Comparison of ENCODE assay signal across 8 cellular contexts in genomic region chr4:78056265-78057129, GRCh38. TPM values are rescaled to one million over a fixed set of nuclear protein-coding genes. Genes with fewer than 3 reads are reported as not detected.
DNase-seq lines count a peak whose midpoint lies in the region; ATAC-seq and TF ChIP-seq lines count a peak whose summit lies in the region.

No MANE protein-coding gene starts in this region.

- no peaks in the 10 kb centered on the region for H3K9me3 Mint-ChIP-seq in activated T-cell treated with anti-CD3 and anti-CD28 coated beads, Interleukin-2, amount 50 U/mL, for 72 hours

- no peaks in the 10 kb centered on the region for H4K20me1 ChIP-seq in neural cell (ENCODE audit: insufficient read depth)

- H3K27me3 ChIP-seq in gastroesophageal sphincter: no peaks in the 10 kb centered on the region
- peaks cover 13% of the 10 kb centered on the region for H3K27me3 ChIP-seq in neural cell (ENCODE audit: insufficient read depth, low read depth, low read length)

- H3K4me1 Mint-ChIP-seq in activated T-cell treated with anti-CD3 and anti-CD28 coated beads, Interleukin-2, amount 50 U/mL, for 72 hours (ENCODE audit: low read depth): peaks cover 33% of the 10 kb centered on the region

- TF ChIP-seq EP300 in gastroesophageal sphincter (IDR thresholded peaks at IDR 0.05) (no peak), neural cell (conservative IDR thresholded peaks at IDR 0.05; ENCODE audit: poor library complexity, severe bottlenecking) (no peak)

- H3F3A ChIP-seq in neural cell (ENCODE audit: insufficient read depth, low read length, poor library complexity, severe bottlenecking): peaks cover 4% of the 10 kb centered on the region

- DNase-seq in AG10803 (ENCODE audit: low read depth) (peak; percentile 56), NCI-H2196 treated with DMSO at 0.1 percent for 48 hours (lab: John Stamatoyannopoulos, UW; ENCODE audit: unreplicated experiment) (peak; percentile 81)
- DNase-seq in activated T-cell treated with anti-CD3 and anti-CD28 coated beads, Interleukin-2, amount 50 U/mL, for 72 hours: peak; percentile 46
- no peak for DNase-seq in effector CD8-positive, alpha-beta T cell (lab: John Stamatoyannopoulos, UW)

- H3K9me2 ChIP-seq in neural cell (ENCODE audit: insufficient read depth, low read length): no peaks in the 10 kb centered on the region

- no peak overlapping the region for H3K27ac Mint-ChIP-seq in activated T-cell treated with anti-CD3 and anti-CD28 coated beads, Interleukin-2, amount 50 U/mL, for 72 hours

- peak; percentile 62 for ATAC-seq in GM18519 (IDR thresholded peaks at IDR 0.05; ENCODE audit: low FRiP score, unreplicated experiment)
- ATAC-seq in HG03139 (IDR thresholded peaks at IDR 0.05; ENCODE audit: unreplicated experiment): peak; percentile 70
- ATAC-seq in activated T-cell treated with anti-CD3 and anti-CD28 coated beads, Interleukin-2, amount 50 U/mL, for 72 hours (replicated peaks in 1 of 2): peak; percentile 69 to 74
- peak; percentile 51 for ATAC-seq in gastroesophageal sphincter

- H3K27me3 Mint-ChIP-seq in activated T-cell treated with anti-CD3 and anti-CD28 coated beads, Interleukin-2, amount 50 U/mL, for 72 hours (ENCODE audit: low read depth): peaks cover 76% of the 10 kb centered on the region

- H3K4me3 ChIP-seq in AG10803 (ENCODE audit: low read length): peak overlapping the region; percentile 76
- H3K4me3 ChIP-seq in gastroesophageal sphincter: peak overlapping the region; percentile 44 to 58
- H3K4me3 ChIP-seq in neural cell (ENCODE audit: low read length): peak overlapping the region; percentile 86

- H3K9me3 ChIP-seq in gastroesophageal sphincter (no peaks in the 10 kb centered on the region), neural cell (ENCODE audit: low read length) (no peaks in the 10 kb centered on the region)

- H3K4me1 ChIP-seq in gastroesophageal sphincter: peaks cover 0 to 37% (median 7%) of the 10 kb centered on the region in 3 donors

- peak overlapping the region; percentile 77 for H2AFZ ChIP-seq in neural cell (ENCODE audit: low read depth, low read length)

- no peak for TF ChIP-seq RAD21 in neural cell (conservative IDR thresholded peaks at IDR 0.05)

- no peaks in the 10 kb centered on the region for H3K79me2 ChIP-seq in neural cell (replicated peaks; ENCODE audit: insufficient read depth, low read length)

- TF ChIP-seq POLR2A in gastroesophageal sphincter (IDR thresholded peaks at IDR 0.05): no peak

- H3K4me2 ChIP-seq in neural cell (ENCODE audit: low read length): peak overlapping the region; percentile 90

- TF ChIP-seq CTCF in AG10803 (conservative IDR thresholded peaks at IDR 0.05; ENCODE audit: low read length): peak; percentile 13
- no peak for TF ChIP-seq CTCF in gastroesophageal sphincter (IDR thresholded peaks at IDR 0.05)
- TF ChIP-seq CTCF in neural cell (IDR thresholded peaks at IDR 0.05; ENCODE audit: poor library complexity, severe bottlenecking): no peak

- peak overlapping the region; percentile 55 for H3K9ac ChIP-seq in neural cell (ENCODE audit: low read length)

- H3K36me3 ChIP-seq in gastroesophageal sphincter (no peaks in the 10 kb centered on the region), neural cell (ENCODE audit: insufficient read depth, low read length) (no peaks in the 10 kb centered on the region)

- peaks cover 0 to 2% of the 10 kb centered on the region in 2 donors for H3K36me3 Mint-ChIP-seq in activated T-cell treated with anti-CD3 and anti-CD28 coated beads, Interleukin-2, amount 50 U/mL, for 72 hours (ENCODE audit: insufficient read depth in 2 of 2)

- peak overlapping the region; percentile 79 to 98 for H3K4me3 Mint-ChIP-seq in activated T-cell treated with anti-CD3 and anti-CD28 coated beads, Interleukin-2, amount 50 U/mL, for 72 hours

- 0 to 2% methylated on average over 9 to 34 of the region's 39 CpGs for WGBS in gastroesophageal sphincter (ENCODE audit: low coverage in 1 of 2), 2 donors

- H3K27ac ChIP-seq in gastroesophageal sphincter (peak overlapping the region; percentile 1 to 88 (median 80)), neural cell (ENCODE audit: low read length) (peak overlapping the region; percentile 45)

TF ChIP-seq in neural cell, 6 proteins besides CTCF, POLR2A, EP300 and RAD21:
- no peak for TF ChIP-seq REST (IDR thresholded peaks at IDR 0.05; ENCODE audit: borderline replicate concordance)
- no peak for TF ChIP-seq POLR2AphosphoS5 (IDR thresholded peaks at IDR 0.05)
- TF ChIP-seq SMC3 (conservative IDR thresholded peaks at IDR 0.05; ENCODE audit: poor library complexity): no peak
- no peak for TF ChIP-seq EZH2 (IDR thresholded peaks at IDR 0.05; ENCODE audit: borderline replicate concordance, insufficient read depth, low read length, poor library complexity, severe bottlenecking)
- peak; percentile 40 for TF ChIP-seq MXI1 (conservative IDR thresholded peaks at IDR 0.05; ENCODE audit: poor library complexity, severe bottlenecking)
- TF ChIP-seq TAF1 (IDR thresholded peaks at IDR 0.05; ENCODE audit: low read depth): peak; percentile 4

RNA-seq across cellular contexts. Expression of gene FRAS1, which starts 0.6 kb away (rescaled TPM):
- under 1 TPM; 0.07 to 0.10 TPM for total RNA-seq in activated T-cell treated with anti-CD3 and anti-CD28 coated beads, Interleukin-2, amount 50 U/mL, for 72 hours
- 10 to 100 TPM in 1 of 4 donors, 1 to 10 TPM in 3; 3.4 to 11.7 (median 4.2) TPM for total RNA-seq in gastroesophageal sphincter
- polyA plus RNA-seq in neural cell: 2.8 and 3.5 TPM in 2 replicates
- polyA minus RNA-seq in neural cell: 9.0 and 12.6 TPM in 2 replicates

Comparison
In these comparisons a context has a peak if more than half of its experiments do, and no peak if none do; other contexts are left out.
1. RNA of gene FRAS1, which starts 0.6 kb away (total RNA-seq): 3.4 to 11.7 TPM in gastroesophageal sphincter; 0.07 to 0.10 TPM in activated T-cell treated with anti-CD3 and anti-CD28 coated beads, Interleukin-2, amount 50 U/mL, for 72 hours; every median in the first group is over 4 times any median in the second.
2. Peak in every context shown above with its lines, with median percentiles within 50 percentile points of each other: H3K4me3 ChIP-seq and ATAC-seq.